ENCODE assay signal across 23 cellular contexts in genomic region chr4:76036855-76037254, GRCh38. TPM values are rescaled to one million over a fixed set of nuclear protein-coding genes. Genes with fewer than 3 reads are reported as not detected.
"Had no signal": no experiment of that assay in that cellular context is flagged by ENCODE, and none has a peak within 500 bp of the region (broad histone marks: within the 10 kb centered on the region; RNA-seq: fewer than 3 reads in every experiment).

No MANE protein-coding gene starts in this region.

- H3K9me3 ChIP-seq: left ventricle myocardium inferior, transverse colon had no signal

- H3K4me2 ChIP-seq: hepatocyte had no signal

- H3K4me1 Mint-ChIP-seq: activated T-helper 17 cell treated with anti-CD3 and anti-CD28 coated beads, Interleukin-2, amount 50 U/mL, for 72 hours; natural killer cell had no signal

- H3K27me3 ChIP-seq: hepatocyte, transverse colon had no signal

- H3K27me3 Mint-ChIP-seq: activated CD4-positive, alpha-beta T cell treated with anti-CD3 and anti-CD28 coated beads, Interleukin-2, amount 10 ng/mL, durations not matched to agents 7 days and 5 days; activated naive CD8-positive, alpha-beta T cell treated with anti-CD3 and anti-CD28 coated beads, Interleukin-2, amount 10 ng/mL, durations not matched to agents 7 days and 5 days; progenitor cell of endocrine pancreas had no signal

- H3K9me3 Mint-ChIP-seq: activated CD4-positive, alpha-beta T cell treated with anti-CD3 and anti-CD28 coated beads, Interleukin-2, amount 10 ng/mL, durations not matched to agents 7 days and 5 days; activated naive CD8-positive, alpha-beta T cell treated with anti-CD3 and anti-CD28 coated beads, Interleukin-2, amount 10 ng/mL, durations not matched to agents 7 days and 5 days; activated T-cell treated with anti-CD3 and anti-CD28 coated beads, Interleukin-2, amount 50 U/mL, for 24 hours; activated T-helper 17 cell treated with anti-CD3 and anti-CD28 coated beads, Interleukin-2, amount 50 U/mL, for 72 hours; natural killer cell; stimulated activated naive B cell treated with anti-CD40 and anti-IgM and Interleukin-4, amounts not matched to agents 10 μg/mL and 1 μg/mL and 100 μg/mL, for 72 hours had no signal

- H3K4me1 ChIP-seq: transverse colon had no signal

- H3K27ac Mint-ChIP-seq: activated CD4-positive, alpha-beta T cell treated with anti-CD3 and anti-CD28 coated beads, Interleukin-2, amount 10 ng/mL, durations not matched to agents 7 days and 5 days; activated CD8-positive, alpha-beta T cell treated with anti-CD3 and anti-CD28 coated beads, Interleukin-2, amount 10 ng/mL, durations not matched to agents 7 days and 5 days; activated naive CD8-positive, alpha-beta T cell treated with anti-CD3 and anti-CD28 coated beads, Interleukin-2, amount 10 ng/mL, durations not matched to agents 7 days and 5 days; activated T-cell treated with anti-CD3 and anti-CD28 coated beads, Interleukin-2, amount 50 U/mL, for 24 hours; activated T-helper 17 cell treated with anti-CD3 and anti-CD28 coated beads, Interleukin-2, amount 50 U/mL, for 72 hours; natural killer cell; stimulated activated naive B cell treated with anti-CD40 and anti-IgM and Interleukin-4, amounts not matched to agents 10 μg/mL and 1 μg/mL and 100 μg/mL, for 72 hours had no signal

- H2AFZ ChIP-seq: hepatocyte had no signal

- ATAC-seq: activated CD8-positive, alpha-beta T cell treated with anti-CD3 and anti-CD28 coated beads, Interleukin-2, amount 10 ng/mL, durations not matched to agents 7 days and 5 days; activated T-helper 17 cell treated with anti-CD3 and anti-CD28 coated beads, Interleukin-2, amount 50 U/mL, for 72 hours; natural killer cell; stimulated activated naive B cell treated with anti-CD40 and anti-IgM and Interleukin-4, amounts not matched to agents 10 μg/mL and 1 μg/mL and 100 μg/mL, for 72 hours had no signal

- H3K79me2 ChIP-seq: hepatocyte had no signal

- DNase-seq: activated CD4-positive, alpha-beta T cell treated with anti-CD3 and anti-CD28 coated beads, Interleukin-2, amount 10 ng/mL, durations not matched to agents 7 days and 5 days; activated CD4-positive, CD25-positive, alpha-beta regulatory T cell treated with anti-CD3 and anti-CD28 coated beads, Interleukin-2, amount 50 U/mL, for 72 hours; activated CD8-positive, alpha-beta T cell treated with anti-CD3 and anti-CD28 coated beads, Interleukin-2, amount 10 ng/mL, durations not matched to agents 7 days and 5 days; activated naive CD4-positive, alpha-beta T cell treated with Interleukin-2 at 50 U/mL for 16 hours; activated naive CD8-positive, alpha-beta T cell treated with anti-CD3 and anti-CD28 coated beads, Interleukin-2, amount 10 ng/mL, durations not matched to agents 7 days and 5 days; activated T-cell treated with anti-CD3 and anti-CD28 coated beads, Interleukin-2, amount 50 U/mL, for 24 hours; glutamatergic neuron; left ventricle myocardium inferior; midbrain; natural killer cell; retina; stimulated activated CD4-positive, alpha-beta T cell treated with anti-CD3 and anti-CD28 coated beads, Interleukin-2, amount 100 ng/mL, for 48 hours; stimulated activated CD8-positive, alpha-beta memory T cell treated with anti-CD3 and anti-CD28 coated beads, Interleukin-4, amount 100 ng/mL, for 48 hours; stimulated activated naive B cell treated with anti-CD40 and anti-IgM and Interleukin-4, amounts not matched to agents 10 μg/mL and 1 μg/mL and 100 μg/mL, for 72 hours; transverse colon had no signal

- H3K4me3 ChIP-seq: hepatocyte, left ventricle myocardium inferior, transverse colon had no signal

- H3K27ac ChIP-seq: hepatocyte, left ventricle myocardium inferior, transverse colon had no signal

- H3K36me3 ChIP-seq: left ventricle myocardium inferior, transverse colon had no signal

- H3K36me3 Mint-ChIP-seq: activated naive CD8-positive, alpha-beta T cell treated with anti-CD3 and anti-CD28 coated beads, Interleukin-2, amount 10 ng/mL, durations not matched to agents 7 days and 5 days; natural killer cell; stimulated activated naive B cell treated with anti-CD40 and anti-IgM and Interleukin-4, amounts not matched to agents 10 μg/mL and 1 μg/mL and 100 μg/mL, for 72 hours had no signal

- H3K4me3 Mint-ChIP-seq: activated CD4-positive, alpha-beta T cell treated with anti-CD3 and anti-CD28 coated beads, Interleukin-2, amount 10 ng/mL, durations not matched to agents 7 days and 5 days; activated CD8-positive, alpha-beta T cell treated with anti-CD3 and anti-CD28 coated beads, Interleukin-2, amount 10 ng/mL, durations not matched to agents 7 days and 5 days; activated naive CD8-positive, alpha-beta T cell treated with anti-CD3 and anti-CD28 coated beads, Interleukin-2, amount 10 ng/mL, durations not matched to agents 7 days and 5 days; activated T-cell treated with anti-CD3 and anti-CD28 coated beads, Interleukin-2, amount 50 U/mL, for 24 hours; activated T-helper 17 cell treated with anti-CD3 and anti-CD28 coated beads, Interleukin-2, amount 50 U/mL, for 72 hours; natural killer cell; stimulated activated naive B cell treated with anti-CD40 and anti-IgM and Interleukin-4, amounts not matched to agents 10 μg/mL and 1 μg/mL and 100 μg/mL, for 72 hours had no signal

RNA-seq across cellular contexts. Expression of gene CXCL11, which starts 1.0 kb away (rescaled TPM):
- total RNA-seq: activated CD4-positive, alpha-beta T cell treated with anti-CD3 and anti-CD28 coated beads, Interleukin-2, amount 10 ng/mL, durations not matched to agents 7 days and 5 days; activated CD8-positive, alpha-beta T cell treated with anti-CD3 and anti-CD28 coated beads, Interleukin-2, amount 10 ng/mL, durations not matched to agents 7 days and 5 days; activated naive CD8-positive, alpha-beta T cell treated with anti-CD3 and anti-CD28 coated beads, Interleukin-2, amount 10 ng/mL, durations not matched to agents 7 days and 5 days; activated T-helper 17 cell treated with anti-CD3 and anti-CD28 coated beads, Interleukin-2, amount 50 U/mL, for 72 hours; chondrocyte; frontal cortex; hepatocyte; left ventricle myocardium inferior; natural killer cell; osteoblast; progenitor cell of endocrine pancreas; temporal lobe; transverse colon had no signal
- polyA plus RNA-seq: hepatocyte had no signal

RNA-seq across cellular contexts. Expression of gene CXCL10, which starts 13.6 kb away (rescaled TPM):
- total RNA-seq: activated CD8-positive, alpha-beta T cell treated with anti-CD3 and anti-CD28 coated beads, Interleukin-2, amount 10 ng/mL, durations not matched to agents 7 days and 5 days; chondrocyte; frontal cortex; left ventricle myocardium inferior; natural killer cell; osteoblast; progenitor cell of endocrine pancreas; temporal lobe had no signal

RNA-seq across cellular contexts. Expression of gene CXCL9, which starts 29.5 kb away (rescaled TPM):
- total RNA-seq: activated CD8-positive, alpha-beta T cell treated with anti-CD3 and anti-CD28 coated beads, Interleukin-2, amount 10 ng/mL, durations not matched to agents 7 days and 5 days; chondrocyte; frontal cortex; hepatocyte; lung microvascular endothelial cell; natural killer cell; osteoblast; progenitor cell of endocrine pancreas; temporal lobe had no signal
- polyA plus RNA-seq: hepatocyte had no signal

RNA-seq across cellular contexts. Expression of gene ART3, which starts 37.7 kb away (rescaled TPM):
- total RNA-seq: activated CD4-positive, alpha-beta T cell treated with anti-CD3 and anti-CD28 coated beads, Interleukin-2, amount 10 ng/mL, durations not matched to agents 7 days and 5 days; activated CD8-positive, alpha-beta T cell treated with anti-CD3 and anti-CD28 coated beads, Interleukin-2, amount 10 ng/mL, durations not matched to agents 7 days and 5 days; activated naive CD8-positive, alpha-beta T cell treated with anti-CD3 and anti-CD28 coated beads, Interleukin-2, amount 10 ng/mL, durations not matched to agents 7 days and 5 days; lung microvascular endothelial cell; natural killer cell had no signal
